Comparison of ENCODE assay signal across 12 cellular contexts in genomic region chr22:37782340-37783168, GRCh38. TPM values are rescaled to one million over a fixed set of nuclear protein-coding genes. Genes with fewer than 3 reads are reported as not detected.
A peak's percentile ranks its signal among the peaks of the same experiment; 100 is the strongest.
DNase-seq lines count a peak whose midpoint lies in the region; TF ChIP-seq lines count a peak whose summit lies in the region.
"Had no signal": no experiment of that assay in that cellular context is flagged by ENCODE, and none has a peak within 500 bp of the region (broad histone marks: within the 10 kb centered on the region; RNA-seq: fewer than 3 reads in every experiment).

No MANE protein-coding gene starts in this region.

- TF ChIP-seq POLR2A in ovary (IDR thresholded peaks at IDR 0.05): no peak

- peak overlapping the region; percentile 31 for H3K27ac Mint-ChIP-seq in progenitor cell of endocrine pancreas
- H3K27ac Mint-ChIP-seq: CD4-positive, CD25-positive, alpha-beta regulatory T cell; stimulated activated naive CD8-positive, alpha-beta T cell treated with anti-CD3 and anti-CD28 coated beads, Interleukin-15, Interleukin-2, amounts not matched to agents 100 ng/mL and 50 ng/mL, for 24 hours had no signal

- H3K27ac ChIP-seq in ovary: no peak overlapping the region

- 48 to 55% (median 55%) methylated on average over 18 of the region's 18 CpGs for WGBS in ovary, 3 donors

- no peaks in the 10 kb centered on the region for H3K9me3 Mint-ChIP-seq in progenitor cell of endocrine pancreas (ENCODE audit: low read depth)
- H3K9me3 Mint-ChIP-seq: CD4-positive, CD25-positive, alpha-beta regulatory T cell; stimulated activated naive CD8-positive, alpha-beta T cell treated with anti-CD3 and anti-CD28 coated beads, Interleukin-15, Interleukin-2, amounts not matched to agents 100 ng/mL and 50 ng/mL, for 24 hours had no signal

- no peak overlapping the region for H3K4me3 ChIP-seq in epithelial cell of proximal tubule (ENCODE audit: low read depth, low read length)
- no peak overlapping the region for H3K4me3 ChIP-seq in ovary
- H3K4me3 ChIP-seq: right atrium auricular region had no signal

- H3K36me3 ChIP-seq in ovary: no peaks in the 10 kb centered on the region
- H3K36me3 ChIP-seq: right atrium auricular region had no signal

- intact Hi-C loops in ovary (cut with DNase I): no loop called here

- H3K4me3 Mint-ChIP-seq in progenitor cell of endocrine pancreas (ENCODE audit: low read depth): no peak overlapping the region
- H3K4me3 Mint-ChIP-seq: CD4-positive, CD25-positive, alpha-beta regulatory T cell; stimulated activated naive CD8-positive, alpha-beta T cell treated with anti-CD3 and anti-CD28 coated beads, Interleukin-15, Interleukin-2, amounts not matched to agents 100 ng/mL and 50 ng/mL, for 24 hours; T-helper 17 cell had no signal

- H3K27me3 Mint-ChIP-seq in progenitor cell of endocrine pancreas: no peaks in the 10 kb centered on the region
- H3K27me3 Mint-ChIP-seq: CD4-positive, CD25-positive, alpha-beta regulatory T cell; stimulated activated naive CD8-positive, alpha-beta T cell treated with anti-CD3 and anti-CD28 coated beads, Interleukin-15, Interleukin-2, amounts not matched to agents 100 ng/mL and 50 ng/mL, for 24 hours had no signal

- H3K9me3 ChIP-seq in ovary: no peaks in the 10 kb centered on the region
- H3K9me3 ChIP-seq: right atrium auricular region had no signal

- H3K4me1 Mint-ChIP-seq in progenitor cell of endocrine pancreas (ENCODE audit: low read depth): peaks cover 6% of the 10 kb centered on the region
- H3K4me1 Mint-ChIP-seq: CD4-positive, CD25-positive, alpha-beta regulatory T cell had no signal

- H3K36me3 Mint-ChIP-seq in progenitor cell of endocrine pancreas (ENCODE audit: insufficient read depth): no peaks in the 10 kb centered on the region
- H3K36me3 Mint-ChIP-seq: CD4-positive, CD25-positive, alpha-beta regulatory T cell had no signal

- no peak for TF ChIP-seq EP300 in ovary (IDR thresholded peaks at IDR 0.05)

- TF ChIP-seq CTCF in GM12873 (IDR thresholded peaks at IDR 0.05; ENCODE audit: insufficient read depth, low read depth, low read length, missing control alignments): peak; percentile 18
- TF ChIP-seq CTCF in epithelial cell of proximal tubule (conservative IDR thresholded peaks at IDR 0.05; ENCODE audit: low read depth, low read length): peak; percentile 29
- peak; percentile 44 for TF ChIP-seq CTCF in progenitor cell of endocrine pancreas (IDR thresholded peaks at IDR 0.05; ENCODE audit: unreplicated experiment)
- TF ChIP-seq CTCF in ovary (IDR thresholded peaks at IDR 0.05): no peak

- no peaks in the 10 kb centered on the region for H3K27me3 ChIP-seq in ovary
- H3K27me3 ChIP-seq: right atrium auricular region had no signal

- peaks cover 7% of the 10 kb centered on the region for H3K4me1 ChIP-seq in ovary (ENCODE audit: insufficient read depth)

- DNase-seq in epithelial cell of proximal tubule (ENCODE audit: low read depth) (no peak), progenitor cell of endocrine pancreas (ENCODE audit: low spot score, unreplicated experiment) (no peak), ovary (no peak), midbrain (lab: John Stamatoyannopoulos, UW) (no peak)
- no peak for DNase-seq in activated effector memory CD4-positive, alpha-beta T cell treated with Interleukin-2 at 50 U/mL for 16 hours
- no peak for DNase-seq in NK-92 treated with Interleukin-12 subunit alpha and Interleukin-12 subunit beta, amount 100 ng/mL, for 24 hours (lab: John Stamatoyannopoulos, UW)
- DNase-seq: CD4-positive, CD25-positive, alpha-beta regulatory T cell; T-helper 17 cell had no signal

TF ChIP-seq in PFSK-1, 5 proteins besides CTCF, POLR2A, EP300 and RAD21:
- no peak for TF ChIP-seq TAF1 (IDR thresholded peaks at IDR 0.05; ENCODE audit: borderline replicate concordance, insufficient read depth, low read length)
- no peak for TF ChIP-seq SIN3A (IDR thresholded peaks at IDR 0.05; ENCODE audit: borderline replicate concordance, insufficient read depth, low read length)
- TF ChIP-seq FOXP2 (optimal IDR thresholded peaks at IDR 0.05; ENCODE audit: borderline replicate concordance, extremely low read depth, extremely low read length, insufficient read depth): peak; percentile 42
- TF ChIP-seq REST (IDR thresholded peaks at IDR 0.05; ENCODE audit: insufficient read depth in 1 of 2, low read depth in 2 of 2, low read length in 2 of 2): no peak

RNA-seq across cellular contexts. Expression of gene GCAT, which starts 25.2 kb away (rescaled TPM):
- polyA plus RNA-seq in PFSK-1 (2012; ENCODE audit: insufficient read length, low read depth): 42.9 TPM
- 29.1 and 36.0 TPM in 2 replicates for total RNA-seq in epithelial cell of proximal tubule
- 20.2 and 28.1 TPM in 2 replicates for total RNA-seq in progenitor cell of endocrine pancreas
- 10 to 100 TPM in 3 of 7 donors, 1 to 10 TPM in 4; 2.3 to 17.7 (median 9.9) TPM for total RNA-seq in ovary
- 10 to 100 TPM in 1 of 2 donors, 1 to 10 TPM in 1; 2.6 to 10.6 TPM for polyA plus RNA-seq in ovary

RNA-seq across cellular contexts. Expression of gene GALR3, which starts 40.6 kb away (rescaled TPM):
- polyA plus RNA-seq in PFSK-1 (2012; ENCODE audit: insufficient read length, low read depth): 0.88 TPM
- total RNA-seq in epithelial cell of proximal tubule (not detected in 2 replicates), progenitor cell of endocrine pancreas (0.41 and 0.87 TPM in 2 replicates), ovary (not detected)
- polyA plus RNA-seq in ovary: not detected
- total RNA-seq: CD4-positive, CD25-positive, alpha-beta regulatory T cell; right atrium auricular region; T-helper 17 cell had no signal
- polyA plus RNA-seq: CD4-positive, CD25-positive, alpha-beta regulatory T cell had no signal

Comparison
In these comparisons a context has a peak if more than half of its experiments do, and no peak if none do; other contexts are left out.
1. CTCF ChIP-seq: peak in GM12873 (single experiment), epithelial cell of proximal tubule (single experiment) and progenitor cell of endocrine pancreas (single experiment); none in ovary (0 of 3).